In genomic region chr16:8391219-8391757, GRCh38 we compare ENCODE assay signal across 18 cellular contexts.
DNase-seq lines count a peak whose midpoint lies in the region; ATAC-seq, FAIRE-seq and TF ChIP-seq lines count a peak whose summit lies in the region.
"Had no signal": no experiment of that assay in that cellular context is flagged by ENCODE, and none has a peak within 500 bp of the region (broad histone marks: within the 10 kb centered on the region; RNA-seq: fewer than 3 reads in every experiment).

No MANE protein-coding gene starts in this region.

- TF ChIP-seq CTCF in bronchial epithelial cell (IDR thresholded peaks at IDR 0.05; ENCODE audit: insufficient read depth, low read length, severe bottlenecking), result no peak
- no peak for TF ChIP-seq CTCF in HepG2 (CRISPR knock-in tag; IDR thresholded peaks at IDR 0.05)
- TF ChIP-seq CTCF in pancreas (IDR thresholded peaks at IDR 0.05), result no peak

- no peak overlapping the region for H3K9ac ChIP-seq in HepG2 (ENCODE audit: insufficient read depth, low read depth, low read length)

- no peaks in the 10 kb centered on the region for H4K20me1 ChIP-seq in HepG2 (ENCODE audit: insufficient read depth, low read length)

- no TSS peak for BruUV-seq in HepG2 (replicated peaks; lab: Mats Ljungman, UMichigan)

- DNase-seq in HT-29 (ENCODE audit: low spot score) (peak; percentile 17), bronchial epithelial cell (ENCODE audit: low read depth) (peak; percentile 23), HepG2 (ENCODE audit: low spot score) (peak; percentile 64), pancreas (peak in 3 of 6 donors; percentile 15 to 37 (median 30)), activated T-cell treated with anti-CD3 and anti-CD28 coated beads for 4 hours (no peak), HuH-7.5 (ENCODE audit: low spot score) (no peak)
- no peak for DNase-seq in stimulated activated CD4-positive, alpha-beta T cell treated with anti-CD3 and anti-CD28 coated beads, Interleukin-4, amount 100 ng/mL, for 1 hour
- DNase-seq: BE2C; CD4-positive, alpha-beta memory T cell; DMS153; GF-D8; HCEC 1CT; HFFc6; IMR-90 had no signal

- in situ Hi-C loops in HepG2 (cut with HindIII; ENCODE audit: extremely low pct_ligation_motif_present, low pct_unique_long_range_greater_than_20kb), result no loop called here

- H3K4me1 ChIP-seq in HepG2 (ENCODE audit: insufficient read depth, low read length) (peaks cover 7% of the 10 kb centered on the region; the same call in 1 of the 2 replicates), pancreas (peaks cover 6 to 8% (median 7%) of the 10 kb centered on the region in 3 donors)
- H3K4me1 ChIP-seq: BE2C had no signal

- ATAC-seq in HepG2 (peak; percentile 93), pancreas (peak; percentile 91 to 97 (median 94))

- H3K4me2 ChIP-seq in HepG2 (ENCODE audit: low read depth, low read length), result no peak overlapping the region

- WGBS in HepG2 (ENCODE audit: low lambda C conversion rate), result under 1% methylated on average over 4 of the region's 4 CpGs
- WGBS in pancreas, 2 donors, result 10 to 13% methylated on average over 4 of the region's 4 CpGs

- H3K27me3 ChIP-seq in bronchial epithelial cell (ENCODE audit: control insufficient read depth, insufficient read depth, low read length) (no peaks in the 10 kb centered on the region), HepG2 (ENCODE audit: control insufficient read depth in 1 of 2, insufficient read depth in 2 of 2, low read length in 2 of 2) (peaks cover 0 to 7% of the 10 kb centered on the region in 2 experiments; a peak in 1 of 5 replicates), pancreas (no peaks in the 10 kb centered on the region)
- H3K27me3 ChIP-seq: BE2C had no signal

- TF ChIP-seq EP300 in HepG2 (IDR thresholded peaks at IDR 0.05; ENCODE audit: low read depth in 2 of 2, low read length in 2 of 2), result peak in 1 of 2 experiments; percentile 24; a peak in 1 of 4 replicates
- no peak for TF ChIP-seq EP300 in HepG2 (CRISPR knock-in tag; IDR thresholded peaks at IDR 0.05; ENCODE audit: borderline replicate concordance)

- no peak overlapping the region for H2AFZ ChIP-seq in HepG2 (ENCODE audit: low read length)

- FAIRE-seq in bronchial epithelial cell (lab: Jason Lieb, UNC) (no peak), HepG2 (lab: Jason Lieb, UNC) (no peak), pancreas (lab: Jason Lieb, UNC) (no peak)
- FAIRE-seq: A204.1, D721Med, GM19239 had no signal

- no peak for TF ChIP-seq RAD21 in HepG2 (CRISPR knock-in tag; IDR thresholded peaks at IDR 0.05)

- H3K27ac ChIP-seq in HepG2 (ENCODE audit: extremely low read length, insufficient read depth, low read length), result no peak overlapping the region
- no peak overlapping the region for H3K27ac ChIP-seq in pancreas
- H3K27ac ChIP-seq: C4-2B had no signal

- intact Hi-C loops in HepG2 (cut with micrococcal nuclease; ENCODE audit: unreplicated experiment) (loop anchor here (10.0 kb wide), 1 partner anchor 56 kb away; no protein-coding TSS in a partner anchor), pancreas (cut with DNase I) (no loop called here)

- no peaks in the 10 kb centered on the region for H3K79me2 ChIP-seq in HepG2 (ENCODE audit: insufficient read depth, low read length)

- CTCF ChIA-PET in HepG2 (lab: Yijun Ruan, JAX; ENCODE audit: low intra/inter-chr PET ratio, low total read pairs), result no interaction called here

- TF ChIP-seq POLR2A in HepG2 (IDR thresholded peaks at IDR 0.05; ENCODE audit: insufficient read depth in 1 of 2, low read depth in 2 of 2, low read length in 2 of 2), result no peak

- H3K36me3 ChIP-seq in bronchial epithelial cell (ENCODE audit: control insufficient read depth, insufficient read depth, low read length), result no peaks in the 10 kb centered on the region
- H3K36me3 ChIP-seq in HepG2 (replicated peaks in 1 of 2; ENCODE audit: control insufficient read depth in 1 of 2, insufficient read depth in 2 of 2, low read length in 2 of 2), result no peaks in the 10 kb centered on the region
- H3K36me3 ChIP-seq in pancreas, result no peaks in the 10 kb centered on the region
- H3K36me3 ChIP-seq: BE2C had no signal

- H3K4me3 ChIP-seq in bronchial epithelial cell (ENCODE audit: low read depth, low read length) (no peak overlapping the region), HepG2 (replicated peaks in 1 of 3; ENCODE audit: insufficient read depth in 1 of 3, low read depth in 2 of 3, low read length in 3 of 3) (no peak overlapping the region), pancreas (no peak overlapping the region)

- H3K9me3 ChIP-seq in HepG2 (ENCODE audit: low read length) (no peaks in the 10 kb centered on the region), pancreas (no peaks in the 10 kb centered on the region)
- H3K9me3 ChIP-seq: BE2C had no signal

- POLR2A ChIA-PET in HepG2 (lab: Yijun Ruan, JAX), result no interaction called here

TF ChIP-seq in HepG2, 621 proteins besides CTCF, POLR2A, EP300 and RAD21 (continues in another document):
- TF ChIP-seq KMT2A (CRISPR knock-in tag; IDR thresholded peaks at IDR 0.05) (no peak), CEBPB (IDR thresholded peaks at IDR 0.05; ENCODE audit: borderline replicate concordance, low read depth, low read length) (peak; percentile 35; the same call in 1 of the 2 replicates), ZNF607 (CRISPR knock-in tag; IDR thresholded peaks at IDR 0.05; ENCODE audit: borderline replicate concordance) (no peak), RORA (CRISPR knock-in tag; IDR thresholded peaks at IDR 0.05) (no peak), ZNF850 (CRISPR knock-in tag; conservative IDR thresholded peaks at IDR 0.05) (no peak), ZNF513 (CRISPR knock-in tag; conservative IDR thresholded peaks at IDR 0.05) (no peak), ZNF598 (CRISPR knock-in tag; IDR thresholded peaks at IDR 0.05; ENCODE audit: borderline replicate concordance) (no peak), DPF2 (CRISPR knock-in tag; IDR thresholded peaks at IDR 0.05; ENCODE audit: borderline replicate concordance, low read depth) (no peak), RFXAP (CRISPR knock-in tag; IDR thresholded peaks at IDR 0.05; ENCODE audit: borderline replicate concordance) (no peak), FOXA3 (CRISPR knock-in tag; IDR thresholded peaks at IDR 0.05) (peak; percentile 61), PAF1 (CRISPR knock-in tag; IDR thresholded peaks at IDR 0.05) (no peak), ZNF263 (CRISPR knock-in tag; IDR thresholded peaks at IDR 0.05) (no peak), GABPB1 (CRISPR knock-in tag; IDR thresholded peaks at IDR 0.05) (no peak), ZNF136 (CRISPR knock-in tag; IDR thresholded peaks at IDR 0.05; ENCODE audit: low read depth) (no peak)
- TF ChIP-seq, protein P1, sequence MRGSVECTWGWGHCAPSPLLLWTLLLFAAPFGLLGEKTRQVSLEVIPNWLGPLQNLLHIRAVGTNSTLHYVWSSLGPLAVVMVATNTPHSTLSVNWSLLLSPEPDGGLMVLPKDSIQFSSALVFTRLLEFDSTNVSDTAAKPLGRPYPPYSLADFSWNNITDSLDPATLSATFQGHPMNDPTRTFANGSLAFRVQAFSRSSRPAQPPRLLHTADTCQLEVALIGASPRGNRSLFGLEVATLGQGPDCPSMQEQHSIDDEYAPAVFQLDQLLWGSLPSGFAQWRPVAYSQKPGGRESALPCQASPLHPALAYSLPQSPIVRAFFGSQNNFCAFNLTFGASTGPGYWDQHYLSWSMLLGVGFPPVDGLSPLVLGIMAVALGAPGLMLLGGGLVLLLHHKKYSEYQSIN (CRISPR knock-in tag; IDR thresholded peaks at IDR 0.05; ENCODE audit: borderline replicate concordance), result no peak
- TF ChIP-seq, protein P2, sequence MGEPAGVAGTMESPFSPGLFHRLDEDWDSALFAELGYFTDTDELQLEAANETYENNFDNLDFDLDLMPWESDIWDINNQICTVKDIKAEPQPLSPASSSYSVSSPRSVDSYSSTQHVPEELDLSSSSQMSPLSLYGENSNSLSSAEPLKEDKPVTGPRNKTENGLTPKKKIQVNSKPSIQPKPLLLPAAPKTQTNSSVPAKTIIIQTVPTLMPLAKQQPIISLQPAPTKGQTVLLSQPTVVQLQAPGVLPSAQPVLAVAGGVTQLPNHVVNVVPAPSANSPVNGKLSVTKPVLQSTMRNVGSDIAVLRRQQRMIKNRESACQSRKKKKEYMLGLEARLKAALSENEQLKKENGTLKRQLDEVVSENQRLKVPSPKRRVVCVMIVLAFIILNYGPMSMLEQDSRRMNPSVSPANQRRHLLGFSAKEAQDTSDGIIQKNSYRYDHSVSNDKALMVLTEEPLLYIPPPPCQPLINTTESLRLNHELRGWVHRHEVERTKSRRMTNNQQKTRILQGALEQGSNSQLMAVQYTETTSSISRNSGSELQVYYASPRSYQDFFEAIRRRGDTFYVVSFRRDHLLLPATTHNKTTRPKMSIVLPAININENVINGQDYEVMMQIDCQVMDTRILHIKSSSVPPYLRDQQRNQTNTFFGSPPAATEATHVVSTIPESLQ (CRISPR knock-in tag; conservative IDR thresholded peaks at IDR 0.05), result no peak

Comparison
In these comparisons a context has a peak if more than half of its experiments do, and no peak if none do; other contexts are left out.
1. DNase-seq: peak in HT-29 (single experiment), bronchial epithelial cell (single experiment) and HepG2 (single experiment); none in activated T-cell treated with anti-CD3 and anti-CD28 coated beads for 4 hours (single experiment), HuH-7.5 (single experiment) and stimulated activated CD4-positive, alpha-beta T cell treated with anti-CD3 and anti-CD28 coated beads, Interleukin-4, amount 100 ng/mL, for 1 hour (single experiment).